19 cellular contexts compared by ENCODE assay signal in genomic region chr12:27608890-27609289, GRCh38.
DNase-seq lines count a peak whose midpoint lies in the region; ATAC-seq and TF ChIP-seq lines count a peak whose summit lies in the region.
"Had no signal": no experiment of that assay in that cellular context is flagged by ENCODE, and none has a peak within 500 bp of the region (broad histone marks: within the 10 kb centered on the region; RNA-seq: fewer than 3 reads in every experiment).

No MANE protein-coding gene starts in this region.

- no peaks in the 10 kb centered on the region for H3K9me2 ChIP-seq in GM23248 (ENCODE audit: insufficient read depth)

- in situ Hi-C loops in GM23248 (cut with MboI): no loop called here

- H3K79me2 ChIP-seq in GM23248 (ENCODE audit: insufficient read depth) (peaks cover 98% of the 10 kb centered on the region), smooth muscle cell (ENCODE audit: low read depth) (peaks cover 94% of the 10 kb centered on the region)

- H3K4me2 ChIP-seq in GM23248 (ENCODE audit: unreplicated experiment) (peak overlapping the region; percentile 60), smooth muscle cell (no peak overlapping the region)

- no peak for TF ChIP-seq POLR2A in suprapubic skin (IDR thresholded peaks at IDR 0.05)
- no peak for TF ChIP-seq POLR2A in right lobe of liver (IDR thresholded peaks at IDR 0.05)
- no peak for TF ChIP-seq POLR2A in thyroid gland (IDR thresholded peaks at IDR 0.05)

- 61 to 71% methylated on average over 8 of the region's 8 CpGs for WGBS in GM23248 (ENCODE audit: low coverage in 1 of 2, low lambda C conversion rate in 2 of 2, missing lambda C conversion rate in 2 of 2), 2 experiments
- 90% methylated on average over 8 of the region's 8 CpGs for WGBS in suprapubic skin
- 85% methylated on average over 8 of the region's 8 CpGs for WGBS in right lobe of liver (ENCODE audit: insufficient coverage, low coverage, low lambda C conversion rate, missing lambda C conversion rate)
- 89 to 91% methylated on average over 8 of the region's 8 CpGs for WGBS in thyroid gland, 2 donors
- WGBS in smooth muscle cell (ENCODE audit: low lambda C conversion rate): 96% methylated on average over 8 of the region's 8 CpGs

- ATAC-seq in lower lobe of right lung: no peak
- no peak for ATAC-seq in right lobe of liver
- ATAC-seq: body of pancreas, K562, T-cell had no signal

- no peaks in the 10 kb centered on the region for H3K27me3 ChIP-seq in GM23248 (replicated peaks; ENCODE audit: insufficient read depth)
- H3K27me3 ChIP-seq in lower lobe of right lung (ENCODE audit: low read depth): no peaks in the 10 kb centered on the region
- no peaks in the 10 kb centered on the region for H3K27me3 ChIP-seq in suprapubic skin
- no peaks in the 10 kb centered on the region for H3K27me3 ChIP-seq in right lobe of liver
- H3K27me3 ChIP-seq in thyroid gland: no peaks in the 10 kb centered on the region
- no peaks in the 10 kb centered on the region for H3K27me3 ChIP-seq in smooth muscle cell (ENCODE audit: low read depth)
- H3K27me3 ChIP-seq: body of pancreas, colonic mucosa had no signal

- H3K4me3 Mint-ChIP-seq in MCF 10A (ENCODE audit: unreplicated experiment): no peak overlapping the region
- H3K4me3 Mint-ChIP-seq: activated naive CD4-positive, alpha-beta T cell treated with anti-CD3 and anti-CD28 coated beads, Interleukin-2, amount 10 ng/mL, durations not matched to agents 7 days and 5 days; T-cell had no signal

- peak overlapping the region; percentile 89 for H3K27ac Mint-ChIP-seq in MCF 10A (ENCODE audit: low read depth, unreplicated experiment)
- H3K27ac Mint-ChIP-seq: activated naive CD4-positive, alpha-beta T cell treated with anti-CD3 and anti-CD28 coated beads, Interleukin-2, amount 10 ng/mL, durations not matched to agents 7 days and 5 days; T-cell had no signal

- POLR2A ChIA-PET in MCF 10A (lab: Yijun Ruan, JAX): interaction anchor here (0.7 to 0.8 kb wide), 2 partner anchors 10 to 67 kb away, joined by 3 to 4 read pairs; no protein-coding TSS in a partner anchor

- intact Hi-C loops in MCF 10A (cut with micrococcal nuclease): no loop called here
- intact Hi-C loops in lower lobe of right lung (cut with DNase I): no loop called here
- intact Hi-C loops in right lobe of liver (cut with DNase I): no loop called here
- intact Hi-C loops in thyroid gland (cut with DNase I): no loop called here

- peak overlapping the region; percentile 60 for H3K4me3 ChIP-seq in GM23248
- H3K4me3 ChIP-seq in lower lobe of right lung: peak overlapping the region; percentile 5
- H3K4me3 ChIP-seq in suprapubic skin: peak overlapping the region; percentile 8
- no peak overlapping the region for H3K4me3 ChIP-seq in right lobe of liver
- H3K4me3 ChIP-seq in thyroid gland (replicated peaks in 1 of 3): no peak overlapping the region
- no peak overlapping the region for H3K4me3 ChIP-seq in smooth muscle cell
- H3K4me3 ChIP-seq: body of pancreas, colonic mucosa, HAP-1, K562 had no signal

- H3K36me3 ChIP-seq in GM23248 (ENCODE audit: low read depth): no peaks in the 10 kb centered on the region
- H3K36me3 ChIP-seq in lower lobe of right lung: no peaks in the 10 kb centered on the region
- H3K36me3 ChIP-seq in suprapubic skin: no peaks in the 10 kb centered on the region
- no peaks in the 10 kb centered on the region for H3K36me3 ChIP-seq in right lobe of liver
- no peaks in the 10 kb centered on the region for H3K36me3 ChIP-seq in thyroid gland
- H3K36me3 ChIP-seq in smooth muscle cell (ENCODE audit: low read depth): peaks cover 4% of the 10 kb centered on the region
- H3K36me3 ChIP-seq: colonic mucosa, HAP-1 had no signal

- H3K9ac ChIP-seq in GM23248: peak overlapping the region; percentile 62
- H3K9ac ChIP-seq in smooth muscle cell (ENCODE audit: low read depth): no peak overlapping the region

- DNase-seq in GM23248: no peak
- DNase-seq in MCF 10A (ENCODE audit: unreplicated experiment): no peak
- no peak for DNase-seq in lower lobe of right lung
- no peak for DNase-seq in suprapubic skin (ENCODE audit: low spot score in 2 of 2)
- no peak for DNase-seq in right lobe of liver
- DNase-seq in thyroid gland: no peak
- DNase-seq in smooth muscle cell (lab: John Stamatoyannopoulos, UW; ENCODE audit: unreplicated experiment): no peak
- no peak for DNase-seq in NCI-H2081 (lab: John Stamatoyannopoulos, UW)
- DNase-seq: activated CD4-positive, alpha-beta T cell treated with anti-CD3 and anti-CD28 coated beads, Interleukin-2, amount 50 U/mL, for 48 hours; activated naive CD4-positive, alpha-beta T cell treated with anti-CD3 and anti-CD28 coated beads, Interleukin-2, amount 10 ng/mL, durations not matched to agents 7 days and 5 days; activated T-cell treated with anti-CD3 and anti-CD28 coated beads, Interleukin-2, amount 50 U/mL, for 1 hour; body of pancreas; colonic mucosa; DND-41; NCI-H2029 treated with DMSO at 0.1 percent for 48 hours; NCI-H510A treated with DMSO at 0.1 percent for 48 hours; T-cell had no signal

- H3K9me3 ChIP-seq in GM23248 (ENCODE audit: low read depth) (no peaks in the 10 kb centered on the region), lower lobe of right lung (no peaks in the 10 kb centered on the region), suprapubic skin (no peaks in the 10 kb centered on the region), right lobe of liver (no peaks in the 10 kb centered on the region), thyroid gland (no peaks in the 10 kb centered on the region), smooth muscle cell (replicated peaks; ENCODE audit: low read depth) (no peaks in the 10 kb centered on the region)
- H3K9me3 ChIP-seq: body of pancreas, colonic mucosa, HAP-1 had no signal

- H3F3A ChIP-seq in GM23248 (ENCODE audit: insufficient read depth) (peaks cover 15% of the 10 kb centered on the region), smooth muscle cell (ENCODE audit: low read depth) (peaks cover 8% of the 10 kb centered on the region)

- H3K27ac ChIP-seq in GM23248: peak overlapping the region; percentile 41
- H3K27ac ChIP-seq in lower lobe of right lung: no peak overlapping the region
- H3K27ac ChIP-seq in suprapubic skin: no peak overlapping the region
- H3K27ac ChIP-seq in right lobe of liver: no peak overlapping the region
- H3K27ac ChIP-seq in thyroid gland: no peak overlapping the region
- no peak overlapping the region for H3K27ac ChIP-seq in smooth muscle cell (ENCODE audit: low read depth)
- H3K27ac ChIP-seq: body of pancreas, colonic mucosa had no signal

- peaks cover 27% of the 10 kb centered on the region for H3K4me1 Mint-ChIP-seq in MCF 10A (ENCODE audit: insufficient read depth, unreplicated experiment)
- H3K4me1 Mint-ChIP-seq: activated naive CD4-positive, alpha-beta T cell treated with anti-CD3 and anti-CD28 coated beads, Interleukin-2, amount 10 ng/mL, durations not matched to agents 7 days and 5 days; T-cell had no signal

- H3K27me3 Mint-ChIP-seq in MCF 10A (ENCODE audit: insufficient read depth, unreplicated experiment): no peaks in the 10 kb centered on the region
- H3K27me3 Mint-ChIP-seq: T-cell had no signal

- peaks cover under 1% of the 10 kb centered on the region for H3K36me3 Mint-ChIP-seq in MCF 10A (ENCODE audit: insufficient read depth, unreplicated experiment)
- H3K36me3 Mint-ChIP-seq: activated naive CD4-positive, alpha-beta T cell treated with anti-CD3 and anti-CD28 coated beads, Interleukin-2, amount 10 ng/mL, durations not matched to agents 7 days and 5 days had no signal

- H3K4me1 ChIP-seq in GM23248 (ENCODE audit: insufficient read depth) (peaks cover 48% of the 10 kb centered on the region), lower lobe of right lung (peaks cover 25% of the 10 kb centered on the region), suprapubic skin (peaks cover 49% of the 10 kb centered on the region), right lobe of liver (peaks cover 0 to 17% (median 0%) of the 10 kb centered on the region in 4 donors), thyroid gland (peaks cover 5 to 9% of the 10 kb centered on the region in 2 donors), smooth muscle cell (ENCODE audit: low read depth) (peaks cover 3% of the 10 kb centered on the region)
- H3K4me1 ChIP-seq: colonic mucosa had no signal

- H2AFZ ChIP-seq in GM23248 (no peak overlapping the region), smooth muscle cell (ENCODE audit: low read depth) (no peak overlapping the region)

- no peaks in the 10 kb centered on the region for H4K20me1 ChIP-seq in GM23248 (ENCODE audit: insufficient read depth)
- H4K20me1 ChIP-seq in smooth muscle cell (ENCODE audit: low read depth): peaks cover 28% of the 10 kb centered on the region

- H3K9me3 Mint-ChIP-seq in MCF 10A (ENCODE audit: unreplicated experiment): peaks cover 11% of the 10 kb centered on the region

- TF ChIP-seq CTCF in MCF 10A (IDR thresholded peaks at IDR 0.05; ENCODE audit: unreplicated experiment): no peak
- no peak for TF ChIP-seq CTCF in lower lobe of right lung (IDR thresholded peaks at IDR 0.05)
- no peak for TF ChIP-seq CTCF in suprapubic skin (IDR thresholded peaks at IDR 0.05)
- no peak for TF ChIP-seq CTCF in right lobe of liver (IDR thresholded peaks at IDR 0.05)
- TF ChIP-seq CTCF in thyroid gland (IDR thresholded peaks at IDR 0.05): no peak
- TF ChIP-seq CTCF in smooth muscle cell (IDR thresholded peaks at IDR 0.05; ENCODE audit: borderline replicate concordance, insufficient read depth, poor library complexity, severe bottlenecking): no peak

- CTCF ChIA-PET in MCF 10A (lab: Yijun Ruan, JAX): no interaction called here

- no peak for TF ChIP-seq EP300 in suprapubic skin (IDR thresholded peaks at IDR 0.05)

- no TSS peak for BruUV-seq in MCF 10A (replicated peaks; lab: Mats Ljungman, UMichigan)

Comparison
In these comparisons a context has a peak if more than half of its experiments do, and no peak if none do; other contexts are left out.
1. H3K4me3 ChIP-seq: peak in GM23248 (single experiment), lower lobe of right lung (single experiment) and suprapubic skin (single experiment); none in right lobe of liver (0 of 3), thyroid gland (0 of 3) and smooth muscle cell (single experiment).